ENCODE assay signal across 1 cellular context in genomic region chr4:8917321-8917811, GRCh38.
TF ChIP-seq lines count a peak whose summit lies in the region.

No MANE protein-coding gene starts in this region.

TF ChIP-seq in K562, 482 proteins besides CTCF, POLR2A, EP300 and RAD21 (continued from another document):
- TF ChIP-seq AFF4 (CRISPR knock-in tag; IDR thresholded peaks at IDR 0.05) (no peak), DEAF1 (CRISPR knock-in tag; IDR thresholded peaks at IDR 0.05) (no peak), THAP7 (CRISPR knock-in tag; IDR thresholded peaks at IDR 0.05) (no peak), ZNF316 (IDR thresholded peaks at IDR 0.05) (no peak), ATF7 (IDR thresholded peaks at IDR 0.05) (no peak)
